ENCODE assay signal across 12 cellular contexts in the genomic region with DNA sequence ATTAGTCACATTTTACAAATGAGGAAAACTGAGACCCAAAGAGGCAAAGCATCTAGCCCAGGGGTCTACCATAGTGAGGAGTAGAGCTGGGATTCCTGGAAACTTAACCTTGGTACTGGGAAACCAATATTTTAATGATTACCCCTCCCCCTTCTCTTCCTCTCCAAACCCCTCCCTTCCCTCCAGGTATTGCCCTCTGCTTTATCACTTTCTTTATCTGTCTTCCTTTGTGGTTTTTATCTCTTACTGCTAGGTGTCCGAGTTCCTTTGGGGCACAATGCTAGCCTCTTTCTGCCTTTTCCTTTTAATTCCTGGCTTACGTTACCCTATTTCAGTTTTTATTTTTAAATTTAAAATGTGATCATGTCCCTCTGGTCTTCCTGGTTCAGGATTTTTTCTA. TPM values are rescaled to one million over a fixed set of nuclear protein-coding genes. Genes with fewer than 3 reads are reported as not detected.
DNase-seq lines count a peak whose midpoint lies in the region; ATAC-seq, FAIRE-seq and TF ChIP-seq lines count a peak whose summit lies in the region.
"Had no signal": no experiment of that assay in that cellular context is flagged by ENCODE, and none has a peak within 500 bp of the region (broad histone marks: within the 10 kb centered on the region; RNA-seq: fewer than 3 reads in every experiment).

No MANE protein-coding gene starts in this region.

- no peak overlapping the region for H3K27ac ChIP-seq in MM.1S (ENCODE audit: low read length)
- no peak overlapping the region for H3K27ac ChIP-seq in neural cell (ENCODE audit: low read length)
- H3K27ac ChIP-seq in neural progenitor cell, result no peak overlapping the region

- peak overlapping the region; percentile 16; the same call in 1 of the 2 replicates for H3K4me2 ChIP-seq in MM.1S (ENCODE audit: low read depth, low read length)
- H3K4me2 ChIP-seq in neural cell (ENCODE audit: low read length), result peak overlapping the region; percentile 57
- H3K4me2 ChIP-seq in neural progenitor cell, result no peak overlapping the region

- H3K79me2 ChIP-seq in MM.1S (ENCODE audit: low read length) (0 out of 2 replicates have a peak, but pooled peaks cover 7% of the 10 kb centered on the region), neural cell (replicated peaks; ENCODE audit: insufficient read depth, low read length) (peaks cover 27% of the 10 kb centered on the region), neural progenitor cell (ENCODE audit: low read depth) (peaks cover 28% of the 10 kb centered on the region)

- H3K9me3 Mint-ChIP-seq in CD14-positive monocyte (peaks cover 0 to 2% (median 0%) of the 10 kb centered on the region in 7 donors), neural progenitor cell (no peaks in the 10 kb centered on the region)

- no peaks in the 10 kb centered on the region for H3K36me3 ChIP-seq in MM.1S (replicated peaks; ENCODE audit: insufficient read depth, low read length)
- H3K36me3 ChIP-seq in endocrine pancreas (ENCODE audit: control insufficient read depth, insufficient read depth, low read length), result peaks cover 8% of the 10 kb centered on the region
- H3K36me3 ChIP-seq in neural cell (ENCODE audit: insufficient read depth, low read length), result no peaks in the 10 kb centered on the region
- no peaks in the 10 kb centered on the region for H3K36me3 ChIP-seq in neural progenitor cell

- no peaks in the 10 kb centered on the region for H3K9me3 ChIP-seq in MM.1S (replicated peaks; ENCODE audit: insufficient read depth, low read length)
- H3K9me3 ChIP-seq in endocrine pancreas (ENCODE audit: control insufficient read depth, low read length), result no peaks in the 10 kb centered on the region
- H3K9me3 ChIP-seq in neural cell (ENCODE audit: low read length), result no peaks in the 10 kb centered on the region
- H3K9me3 ChIP-seq in neural progenitor cell (ENCODE audit: low read depth), result no peaks in the 10 kb centered on the region

- H3K27me3 Mint-ChIP-seq in CD14-positive monocyte (ENCODE audit: low read depth in 3 of 3), result peaks cover 1 to 3% (median 3%) of the 10 kb centered on the region in 3 donors
- H3K27me3 Mint-ChIP-seq in neural progenitor cell (ENCODE audit: insufficient read depth, low read depth), result peaks cover 9% of the 10 kb centered on the region

- H3K27me3 ChIP-seq in MM.1S (replicated peaks; ENCODE audit: insufficient read depth, low read length) (peaks cover 6% of the 10 kb centered on the region), endocrine pancreas (ENCODE audit: control insufficient read depth, insufficient read depth, low read length) (no peaks in the 10 kb centered on the region), neural cell (ENCODE audit: insufficient read depth, low read depth, low read length) (no peaks in the 10 kb centered on the region), neural progenitor cell (no peaks in the 10 kb centered on the region)

- no peak for TF ChIP-seq CTCF in CD14-positive monocyte (IDR thresholded peaks at IDR 0.05)
- no peak for TF ChIP-seq CTCF in MM.1S (IDR thresholded peaks at IDR 0.05; ENCODE audit: low read length)
- no peak for TF ChIP-seq CTCF in neural cell (IDR thresholded peaks at IDR 0.05; ENCODE audit: poor library complexity, severe bottlenecking)
- TF ChIP-seq CTCF in neural progenitor cell (IDR thresholded peaks at IDR 0.05), result no peak

- H3F3A ChIP-seq in MM.1S (ENCODE audit: insufficient read depth, low read length), result peaks cover 14% of the 10 kb centered on the region
- H3F3A ChIP-seq in neural cell (ENCODE audit: insufficient read depth, low read length, poor library complexity, severe bottlenecking), result no peaks in the 10 kb centered on the region
- peaks cover 30% of the 10 kb centered on the region for H3F3A ChIP-seq in neural progenitor cell (ENCODE audit: low read depth)

- H2AFZ ChIP-seq in MM.1S (ENCODE audit: low read length) (no peak overlapping the region), neural cell (ENCODE audit: low read depth, low read length) (no peak overlapping the region), neural progenitor cell (replicated peaks) (no peak overlapping the region)

- H3K9me2 ChIP-seq in MM.1S (replicated peaks; ENCODE audit: insufficient read depth, low read length) (no peaks in the 10 kb centered on the region), neural cell (ENCODE audit: insufficient read depth, low read length) (no peaks in the 10 kb centered on the region)

- H3K4me1 ChIP-seq in MM.1S (ENCODE audit: low read length) (peaks cover 15% of the 10 kb centered on the region), endocrine pancreas (ENCODE audit: control insufficient read depth, insufficient read depth, low read length) (no peaks in the 10 kb centered on the region), neural progenitor cell (peaks cover 7% of the 10 kb centered on the region)

- H3K36me3 Mint-ChIP-seq in CD14-positive monocyte (peaks cover 44 to 46% of the 10 kb centered on the region in 2 donors), neural progenitor cell (peaks cover 3% of the 10 kb centered on the region)

- H4K20me1 ChIP-seq in MM.1S (ENCODE audit: insufficient read depth, low read length) (no peaks in the 10 kb centered on the region), neural cell (ENCODE audit: insufficient read depth) (no peaks in the 10 kb centered on the region), neural progenitor cell (ENCODE audit: low read depth) (peaks cover 18% of the 10 kb centered on the region)

- peak overlapping the region; percentile 96 to 99 for H3K4me3 Mint-ChIP-seq in CD14-positive monocyte
- H3K4me3 Mint-ChIP-seq in neural progenitor cell, result no peak overlapping the region

- TF ChIP-seq RAD21 in neural cell (conservative IDR thresholded peaks at IDR 0.05), result no peak

- DNase-seq in CD14-positive monocyte (ENCODE audit: low spot score) (no peak), MM.1S (peak; percentile 15), NCI-H526 (lab: John Stamatoyannopoulos, UW) (no peak), HTR-8/SVneo (ENCODE audit: insufficient read length, low spot score) (no peak), neural progenitor cell (ENCODE audit: low spot score) (no peak)
- DNase-seq: activated effector memory CD4-positive, alpha-beta T cell treated with Interleukin-2 at 50 U/mL for 16 hours had no signal

- no peak for ATAC-seq in HG02840 (IDR thresholded peaks at IDR 0.05; ENCODE audit: low FRiP score, unreplicated experiment)

- intact Hi-C loops in CD14-positive monocyte (cut with micrococcal nuclease), result loop anchor here in 1 of 2 donors (10.0 kb wide), 3 partner anchors 61 to 351 kb away; a partner anchor contains a TSS

- FAIRE-seq in HTR-8/SVneo (lab: Jason Lieb, UNC), result no peak

- TF ChIP-seq EP300 in neural cell (conservative IDR thresholded peaks at IDR 0.05; ENCODE audit: poor library complexity, severe bottlenecking), result no peak

- H3K9ac ChIP-seq in MM.1S (ENCODE audit: low read length) (no peak overlapping the region), endocrine pancreas (ENCODE audit: control insufficient read depth, insufficient read depth, low read length) (no peak overlapping the region), neural cell (ENCODE audit: low read length) (no peak overlapping the region), neural progenitor cell (no peak overlapping the region)

- H3K4me1 Mint-ChIP-seq in CD14-positive monocyte (peaks cover 17% of the 10 kb centered on the region), neural progenitor cell (peaks cover 16% of the 10 kb centered on the region)

- H3K27ac Mint-ChIP-seq in CD14-positive monocyte, result no peak overlapping the region
- no peak overlapping the region for H3K27ac Mint-ChIP-seq in neural progenitor cell

- H3K4me3 ChIP-seq in MM.1S (ENCODE audit: low read length) (no peak overlapping the region), endocrine pancreas (ENCODE audit: control insufficient read depth, insufficient read depth, low read length) (peak overlapping the region; percentile 99), neural cell (ENCODE audit: low read length) (peak overlapping the region; percentile 96), neural progenitor cell (no peak overlapping the region)

TF ChIP-seq in neural cell, 6 proteins besides CTCF, POLR2A, EP300 and RAD21 (continues in another document):
- TF ChIP-seq EZH2 (IDR thresholded peaks at IDR 0.05; ENCODE audit: borderline replicate concordance, insufficient read depth, low read length, poor library complexity, severe bottlenecking) (no peak), TAF1 (IDR thresholded peaks at IDR 0.05; ENCODE audit: low read depth) (no peak), POLR2AphosphoS5 (IDR thresholded peaks at IDR 0.05) (no peak)
- TF ChIP-seq, protein P1, sequence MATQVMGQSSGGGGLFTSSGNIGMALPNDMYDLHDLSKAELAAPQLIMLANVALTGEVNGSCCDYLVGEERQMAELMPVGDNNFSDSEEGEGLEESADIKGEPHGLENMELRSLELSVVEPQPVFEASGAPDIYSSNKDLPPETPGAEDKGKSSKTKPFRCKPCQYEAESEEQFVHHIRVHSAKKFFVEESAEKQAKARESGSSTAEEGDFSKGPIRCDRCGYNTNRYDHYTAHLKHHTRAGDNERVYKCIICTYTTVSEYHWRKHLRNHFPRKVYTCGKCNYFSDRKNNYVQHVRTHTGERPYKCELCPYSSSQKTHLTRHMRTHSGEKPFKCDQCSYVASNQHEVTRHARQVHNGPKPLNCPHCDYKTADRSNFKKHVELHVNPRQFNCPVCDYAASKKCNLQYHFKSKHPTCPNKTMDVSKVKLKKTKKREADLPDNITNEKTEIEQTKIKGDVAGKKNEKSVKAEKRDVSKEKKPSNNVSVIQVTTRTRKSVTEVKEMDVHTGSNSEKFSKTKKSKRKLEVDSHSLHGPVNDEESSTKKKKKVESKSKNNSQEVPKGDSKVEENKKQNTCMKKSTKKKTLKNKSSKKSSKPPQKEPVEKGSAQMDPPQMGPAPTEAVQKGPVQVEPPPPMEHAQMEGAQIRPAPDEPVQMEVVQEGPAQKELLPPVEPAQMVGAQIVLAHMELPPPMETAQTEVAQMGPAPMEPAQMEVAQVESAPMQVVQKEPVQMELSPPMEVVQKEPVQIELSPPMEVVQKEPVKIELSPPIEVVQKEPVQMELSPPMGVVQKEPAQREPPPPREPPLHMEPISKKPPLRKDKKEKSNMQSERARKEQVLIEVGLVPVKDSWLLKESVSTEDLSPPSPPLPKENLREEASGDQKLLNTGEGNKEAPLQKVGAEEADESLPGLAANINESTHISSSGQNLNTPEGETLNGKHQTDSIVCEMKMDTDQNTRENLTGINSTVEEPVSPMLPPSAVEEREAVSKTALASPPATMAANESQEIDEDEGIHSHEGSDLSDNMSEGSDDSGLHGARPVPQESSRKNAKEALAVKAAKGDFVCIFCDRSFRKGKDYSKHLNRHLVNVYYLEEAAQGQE (IDR thresholded peaks at IDR 0.05; ENCODE audit: borderline replicate concordance), result no peak

RNA-seq across cellular contexts. Expression of a gene that starts 2.8 kb away (rescaled TPM):
- polyA plus RNA-seq in CD14-positive monocyte (10 to 100 TPM; 13.1 to 15.5 TPM), neural cell (213 and 253 TPM in 2 replicates)
- polyA minus RNA-seq in neural cell, result 95.7 and 113 TPM in 2 replicates
- 38.9 and 39.3 TPM in 2 replicates for total RNA-seq in neural progenitor cell (ENCODE audit: low replicate concordance)

RNA-seq across cellular contexts. Expression of a gene that starts 36.6 kb away (rescaled TPM):
- under 1 TPM; 0.54 to 0.58 TPM for polyA plus RNA-seq in CD14-positive monocyte
- polyA plus RNA-seq in neural cell, result not detected in 2 replicates
- polyA minus RNA-seq in neural cell, result not detected in 2 replicates
- not detected in 2 replicates for total RNA-seq in neural progenitor cell (ENCODE audit: low replicate concordance)
- total RNA-seq: HT-29; myocyte; T-helper 1 cell treated with Interleukin-12 subunit alpha and Interleukin-12 subunit beta and Interleukin-4 antibody, amounts not matched to agents 30 ng/mL and 1 ng/mL, for 36 hours had no signal

RNA-seq across cellular contexts. Expression of a gene that starts 43.5 kb away (rescaled TPM):
- polyA plus RNA-seq in CD14-positive monocyte (under 1 TPM; 0.88 to 0.99 TPM), neural cell (not detected in 2 replicates)
- not detected in 2 replicates for polyA minus RNA-seq in neural cell
- not detected in 2 replicates for total RNA-seq in neural progenitor cell (ENCODE audit: low replicate concordance)
- total RNA-seq: HT-29; myocyte; T-helper 1 cell treated with Interleukin-12 subunit alpha and Interleukin-12 subunit beta and Interleukin-4 antibody, amounts not matched to agents 30 ng/mL and 1 ng/mL, for 36 hours had no signal

Comparison
In these comparisons a context has a peak if more than half of its experiments do, and no peak if none do; other contexts are left out.
1. H3K4me3 ChIP-seq: peak in endocrine pancreas (single experiment) and neural cell (single experiment); none in MM.1S (single experiment) and neural progenitor cell (single experiment).
2. RNA of a gene that starts 2.8 kb away (polyA plus RNA-seq): 213 to 253 TPM in neural cell; 13.1 to 15.5 TPM in CD14-positive monocyte; every median in the first group is over 10 times any median in the second.